8 cellular contexts compared by ENCODE assay signal in genomic region chr17:9371019-9371418, GRCh38.
DNase-seq lines count a peak whose midpoint lies in the region; ATAC-seq and TF ChIP-seq lines count a peak whose summit lies in the region.

No MANE protein-coding gene starts in this region.

- no peak overlapping the region for H3K9ac ChIP-seq in HCT116 (ENCODE audit: low read length)
- no peak overlapping the region for H3K9ac ChIP-seq in colonic mucosa (ENCODE audit: low read depth in 2 of 2, low read length in 2 of 2)

- H3K9me2 ChIP-seq in HCT116 (ENCODE audit: insufficient read depth) (no peaks in the 10 kb centered on the region), PC-9 (ENCODE audit: insufficient read depth) (no peaks in the 10 kb centered on the region)

- RAD21 ChIA-PET in HCT116 (lab: Charles Lee; ENCODE audit: low non-redundant PET in 1 of 2, low total read pairs in 2 of 2, uncharacterized antibody in 2 of 2, unreplicated experiment in 2 of 2), result no interaction called here

- H2AFZ ChIP-seq in HCT116 (ENCODE audit: low read depth, low read length, poor library complexity, severe bottlenecking) (no peak overlapping the region), PC-9 (no peak overlapping the region)

- DNase-seq in A172 (ENCODE audit: low spot score), result peak; percentile 83
- peak; percentile 13 for DNase-seq in HCT116 (ENCODE audit: low read depth, low spot score)
- DNase-seq in PC-9, result peak; percentile 8 to 58
- DNase-seq in heart right ventricle, result peak in 1 of 2 donors; percentile 31
- DNase-seq in SW480 (ENCODE audit: low spot score), result no peak
- no peak for DNase-seq in head of caudate nucleus
- no peak for DNase-seq in colonic mucosa
- no peak for DNase-seq in medulla oblongata (ENCODE audit: extremely low spot score)

- no peaks in the 10 kb centered on the region for H3K79me2 ChIP-seq in HCT116 (ENCODE audit: insufficient read depth, low read length)
- H3K79me2 ChIP-seq in PC-9 (ENCODE audit: low read depth), result no peaks in the 10 kb centered on the region

- no peaks in the 10 kb centered on the region for H3K9me3 ChIP-seq in HCT116 (ENCODE audit: control insufficient read depth in 1 of 2, insufficient read depth in 1 of 2, low read depth in 1 of 2, low read length in 2 of 2)
- no peaks in the 10 kb centered on the region for H3K9me3 ChIP-seq in PC-9 (ENCODE audit: insufficient read depth, low read depth)
- H3K9me3 ChIP-seq in heart right ventricle, result peaks cover 0 to 2% (median 0%) of the 10 kb centered on the region in 11 donors
- H3K9me3 ChIP-seq in colonic mucosa, result no peaks in the 10 kb centered on the region

- H3K4me2 ChIP-seq in HCT116 (ENCODE audit: low read length) (peak overlapping the region; percentile 5; the same call in 1 of the 2 replicates), PC-9 (no peak overlapping the region)

- H4K20me1 ChIP-seq in HCT116 (ENCODE audit: insufficient read depth), result no peaks in the 10 kb centered on the region
- no peaks in the 10 kb centered on the region for H4K20me1 ChIP-seq in PC-9 (ENCODE audit: insufficient read depth)

- H3K4me1 ChIP-seq in HCT116 (ENCODE audit: control insufficient read depth in 1 of 2, insufficient read depth in 2 of 2, low read length in 2 of 2) (peaks cover 0 to 13% of the 10 kb centered on the region in 2 experiments; a peak in 1 of 4 replicates), PC-9 (replicated peaks; ENCODE audit: insufficient read depth) (0 out of 2 replicates have a peak, but pooled peaks cover 4% of the 10 kb centered on the region), heart right ventricle (peaks cover 6 to 55% (median 34%) of the 10 kb centered on the region in 9 donors), colonic mucosa (no peaks in the 10 kb centered on the region)

- peak; percentile 53 for ATAC-seq in HCT116
- peak; percentile 56 to 93 (median 82) for ATAC-seq in heart right ventricle

- no peaks in the 10 kb centered on the region for H3K36me3 ChIP-seq in HCT116 (ENCODE audit: control insufficient read depth in 1 of 2, insufficient read depth in 2 of 2, low read length in 2 of 2)
- H3K36me3 ChIP-seq in PC-9 (ENCODE audit: low read depth), result no peaks in the 10 kb centered on the region
- peaks cover 0 to 4% (median 0%) of the 10 kb centered on the region in 9 donors for H3K36me3 ChIP-seq in heart right ventricle
- H3K36me3 ChIP-seq in colonic mucosa, result no peaks in the 10 kb centered on the region

- no peak overlapping the region for H3K27ac ChIP-seq in HCT116 (ENCODE audit: low read depth, low read length)
- no peak overlapping the region for H3K27ac ChIP-seq in PC-9
- H3K27ac ChIP-seq in heart right ventricle, result peak overlapping the region in 9 of 10 donors; percentile 2 to 80 (median 69)
- no peak overlapping the region for H3K27ac ChIP-seq in colonic mucosa

- TF ChIP-seq POLR2A in HCT116 (IDR thresholded peaks at IDR 0.05; ENCODE audit: borderline replicate concordance, extremely low read depth, insufficient read depth, insufficient read length), result no peak

- 18 to 24% methylated on average over 4 of the region's 4 CpGs for WGBS in heart right ventricle, 2 donors

- H3K27me3 ChIP-seq in HCT116 (ENCODE audit: insufficient read depth, low read length) (no peaks in the 10 kb centered on the region), PC-9 (ENCODE audit: insufficient read depth, low read depth) (no peaks in the 10 kb centered on the region), heart right ventricle (no peaks in the 10 kb centered on the region), colonic mucosa (no peaks in the 10 kb centered on the region)

- POLR2A ChIA-PET in HCT116 (lab: Charles Lee) (no interaction called here), PC-9 (lab: Charles Lee; ENCODE audit: unreplicated experiment) (no interaction called here)

- H3F3A ChIP-seq in PC-9 (ENCODE audit: insufficient read depth, low read depth), result no peaks in the 10 kb centered on the region

- H3K4me3 ChIP-seq in HCT116 (replicated peaks in 1 of 2; ENCODE audit: low read depth in 1 of 2, low read length in 2 of 2) (no peak overlapping the region), PC-9 (no peak overlapping the region), heart right ventricle (no peak overlapping the region), colonic mucosa (no peak overlapping the region)

- no peak for TF ChIP-seq RAD21 in HCT116 (IDR thresholded peaks at IDR 0.05; ENCODE audit: low read depth)

- intact Hi-C loops in HCT116 (cut with micrococcal nuclease), result no loop called here
- intact Hi-C loops in PC-9 (cut with micrococcal nuclease; ENCODE audit: unreplicated experiment), result no loop called here
- intact Hi-C loops in heart right ventricle (cut with DNase I), result no loop called here
- intact Hi-C loops in head of caudate nucleus (cut with DNase I), result no loop called here
- intact Hi-C loops in colonic mucosa (cut with DNase I), result no loop called here

- BruUV-seq in HCT116 (replicated peaks; lab: Mats Ljungman, UMichigan), result no TSS peak
- no TSS peak for BruUV-seq in PC-9 (replicated peaks; lab: Mats Ljungman, UMichigan)

- no peak for TF ChIP-seq CTCF in HCT116 (IDR thresholded peaks at IDR 0.05 in 2 of 3, conservative IDR thresholded peaks at IDR 0.05 in 1 of 3; ENCODE audit: borderline replicate concordance in 1 of 3, insufficient read depth in 1 of 3, low read depth in 2 of 3, low read length in 2 of 3)
- TF ChIP-seq CTCF in PC-9 (conservative IDR thresholded peaks at IDR 0.05), result no peak
- TF ChIP-seq CTCF in heart right ventricle (IDR thresholded peaks at IDR 0.05), result no peak
- TF ChIP-seq CTCF in colonic mucosa (IDR thresholded peaks at IDR 0.05), result no peak

- CTCF ChIA-PET in HCT116 (lab: Charles Lee), result no interaction called here
- CTCF ChIA-PET in PC-9 (lab: Charles Lee), result no interaction called here

TF ChIP-seq in HCT116, 20 proteins besides CTCF, POLR2A, EP300 and RAD21:
- TF ChIP-seq ZNF274 (IDR thresholded peaks at IDR 0.05; ENCODE audit: low read depth, low read length), result no peak
- TF ChIP-seq SIN3A (IDR thresholded peaks at IDR 0.05; ENCODE audit: low read depth), result 0 out of 2 replicates have a peak, but pooled peaks have one; percentile 36

Comparison
In these comparisons a context has a peak if more than half of its experiments do, and no peak if none do; other contexts are left out.
1. DNase-seq: peak in A172 (single experiment), HCT116 (single experiment) and PC-9 (2 of 2); none in SW480 (single experiment), head of caudate nucleus (0 of 42), colonic mucosa (single experiment) and medulla oblongata (single experiment).
2. H3K27ac ChIP-seq: peak in heart right ventricle (9 of 10); none in HCT116 (single experiment), PC-9 (single experiment) and colonic mucosa (single experiment).